In genomic region chr5:168813179-168813968, GRCh38 we compare ENCODE assay signal across 22 cellular contexts.
A peak's percentile ranks its signal among the peaks of the same experiment; 100 is the strongest.
DNase-seq lines count a peak whose midpoint lies in the region; ATAC-seq, FAIRE-seq and TF ChIP-seq lines count a peak whose summit lies in the region.
"Had no signal": no experiment of that assay in that cellular context is flagged by ENCODE, and none has a peak within 500 bp of the region (broad histone marks: within the 10 kb centered on the region; RNA-seq: fewer than 3 reads in every experiment).

No MANE protein-coding gene starts in this region.

- H3F3A ChIP-seq in SK-N-SH (replicated peaks; ENCODE audit: insufficient read depth): no peaks in the 10 kb centered on the region

- peak; percentile 17 for TF ChIP-seq RAD21 in SK-N-SH (IDR thresholded peaks at IDR 0.05; ENCODE audit: low read length)

- intact Hi-C loops in right cardiac atrium (cut with DNase I) (no loop called here), stomach (cut with DNase I; ENCODE audit: low total_unique reads) (no loop called here)

- POLR2A ChIA-PET in SK-N-SH (lab: Yijun Ruan, JAX): interaction anchor here (0.6 to 1.6 kb wide), 17 partner anchors 9 to 483 kb away, joined by 3 to 17 read pairs (median 4); no protein-coding TSS in a partner anchor

- H3K27me3 Mint-ChIP-seq in immature natural killer cell (ENCODE audit: low read depth in 3 of 3): peaks cover 0 to 6% (median 0%) of the 10 kb centered on the region in 3 donors

- H3K27ac Mint-ChIP-seq in immature natural killer cell: no peak overlapping the region
- H3K27ac Mint-ChIP-seq: CD4-positive, alpha-beta memory T cell had no signal

- TF ChIP-seq EP300 in SK-N-SH (IDR thresholded peaks at IDR 0.05; ENCODE audit: borderline replicate concordance in 1 of 2, low read depth in 1 of 2, low read length in 1 of 2) (peak; percentile 43 to 99; a peak in 3 of 4 replicates), stomach (IDR thresholded peaks at IDR 0.05) (no peak)

- CTCF ChIA-PET in SK-N-SH (lab: Yijun Ruan, JAX): interaction anchor here (1.0 to 2.6 kb wide), 9 partner anchors 11 to 42 kb away, joined by 3 to 10 read pairs (median 4); no protein-coding TSS in a partner anchor

- no peak for FAIRE-seq in RCC 7860 (lab: Jason Lieb, UNC)
- FAIRE-seq: A549, GM12878 had no signal

- H3K4me3 Mint-ChIP-seq in immature natural killer cell: no peak overlapping the region
- H3K4me3 Mint-ChIP-seq: CD4-positive, alpha-beta memory T cell had no signal

- peak overlapping the region; percentile 19 to 99; a peak in 3 of 4 replicates for H3K27ac ChIP-seq in SK-N-SH (ENCODE audit: low read depth in 2 of 2, low read length in 1 of 2)
- H3K27ac ChIP-seq in right cardiac atrium (ENCODE audit: low read length): no peak overlapping the region
- H3K27ac ChIP-seq in stomach: no peak overlapping the region
- H3K27ac ChIP-seq: A549, BLaER1 had no signal

- H3K4me2 ChIP-seq in SK-N-SH: no peak overlapping the region
- H3K4me2 ChIP-seq: A549, BLaER1 had no signal

- TF ChIP-seq POLR2A in erythroblast (IDR thresholded peaks at IDR 0.05; ENCODE audit: low read length) (peak; percentile 38), stomach (IDR thresholded peaks at IDR 0.05) (no peak)

- TF ChIP-seq CTCF in SK-N-SH (IDR thresholded peaks at IDR 0.05): no peak
- no peak for TF ChIP-seq CTCF in stomach (IDR thresholded peaks at IDR 0.05)

- H3K9ac ChIP-seq in SK-N-SH: no peak overlapping the region
- H3K9ac ChIP-seq: BLaER1 had no signal

- H2AFZ ChIP-seq in SK-N-SH (ENCODE audit: low read depth): no peak overlapping the region

- H3K9me2 ChIP-seq in SK-N-SH: no peaks in the 10 kb centered on the region

- H3K36me3 ChIP-seq in SK-N-SH (replicated peaks in 1 of 2; ENCODE audit: control insufficient read depth in 1 of 2, insufficient read depth in 2 of 2, low read length in 1 of 2): peaks cover 33 to 93% of the 10 kb centered on the region in 2 experiments
- peaks cover 0 to 15% (median 0%) of the 10 kb centered on the region in 4 donors for H3K36me3 ChIP-seq in stomach
- H3K36me3 ChIP-seq: BLaER1 had no signal

- H3K79me2 ChIP-seq in SK-N-SH (ENCODE audit: insufficient read depth): no peaks in the 10 kb centered on the region

- H3K27me3 ChIP-seq in SK-N-SH (ENCODE audit: insufficient read depth): no peaks in the 10 kb centered on the region
- H3K27me3 ChIP-seq in right cardiac atrium (ENCODE audit: control insufficient read depth, insufficient read depth): no peaks in the 10 kb centered on the region
- no peaks in the 10 kb centered on the region for H3K27me3 ChIP-seq in stomach
- H3K27me3 ChIP-seq: BLaER1 had no signal

- H3K4me1 ChIP-seq in SK-N-SH (ENCODE audit: control insufficient read depth in 1 of 2, insufficient read depth in 2 of 2, low read depth in 1 of 2, low read length in 1 of 2) (peaks cover 0 to 80% of the 10 kb centered on the region in 2 experiments; a peak in 2 of 4 replicates), right cardiac atrium (ENCODE audit: control insufficient read depth, insufficient read depth, low read length) (peaks cover 6% of the 10 kb centered on the region), stomach (no peaks in the 10 kb centered on the region)
- H3K4me1 ChIP-seq: A549 had no signal

- no peaks in the 10 kb centered on the region for H3K36me3 Mint-ChIP-seq in immature natural killer cell
- H3K36me3 Mint-ChIP-seq: CD4-positive, alpha-beta memory T cell had no signal

- no peak overlapping the region for H3K4me3 ChIP-seq in SK-N-SH (ENCODE audit: low read depth in 2 of 2, low read length in 1 of 2)
- H3K4me3 ChIP-seq in right cardiac atrium (ENCODE audit: low read length): no peak overlapping the region
- no peak overlapping the region for H3K4me3 ChIP-seq in stomach
- H3K4me3 ChIP-seq: A549, BLaER1, GM12878 had no signal

- DNase-seq in CMK (ENCODE audit: low read depth) (peak; percentile 17), SK-N-SH (peak; percentile 73), erythroblast (lab: John Stamatoyannopoulos, UW) (peak; percentile 90 to 96), right cardiac atrium (no peak), immature natural killer cell (no peak), stomach (no peak), NCI-H146 (lab: John Stamatoyannopoulos, UW) (no peak), RCC 7860 (ENCODE audit: low spot score) (no peak)
- DNase-seq: CD4-positive, alpha-beta memory T cell; DMS53; EL; GOT3; NCI-H1105; NCI-H1694; NCI-H2081 treated with DMSO at 0.1 percent for 48 hours; NCI-H446 treated with DMSO at 0.1 percent for 48 hours; NCI-H69; SIG-M5 had no signal

- no peaks in the 10 kb centered on the region for H3K9me3 Mint-ChIP-seq in immature natural killer cell
- H3K9me3 Mint-ChIP-seq: CD4-positive, alpha-beta memory T cell had no signal

- WGBS in SK-N-SH (ENCODE audit: low lambda C conversion rate): 42% methylated on average over 4 of the region's 4 CpGs
- WGBS in right cardiac atrium: 35% methylated on average over 4 of the region's 4 CpGs
- 46 to 76% (median 65%) methylated on average over 4 of the region's 4 CpGs for WGBS in stomach, 5 donors

- H4K20me1 ChIP-seq in SK-N-SH (ENCODE audit: insufficient read depth): no peaks in the 10 kb centered on the region
- H4K20me1 ChIP-seq: BLaER1 had no signal

- H3K9me3 ChIP-seq in SK-N-SH (no peaks in the 10 kb centered on the region), right cardiac atrium (ENCODE audit: control insufficient read depth, low read length) (no peaks in the 10 kb centered on the region), stomach (no peaks in the 10 kb centered on the region)
- H3K9me3 ChIP-seq: A549, BLaER1 had no signal

- peak; percentile 79 to 84 for ATAC-seq in right cardiac atrium
- ATAC-seq: A549, GM12878, HCT116 had no signal

- no peaks in the 10 kb centered on the region for H3K4me1 Mint-ChIP-seq in immature natural killer cell
- H3K4me1 Mint-ChIP-seq: CD4-positive, alpha-beta memory T cell had no signal

TF ChIP-seq in SK-N-SH, 30 proteins besides CTCF, POLR2A, EP300 and RAD21:
- peak; percentile 49; the same call in 1 of the 2 replicates for TF ChIP-seq TEAD4 (IDR thresholded peaks at IDR 0.05; ENCODE audit: borderline replicate concordance, insufficient read depth)
- TF ChIP-seq GATA2 (CRISPR knock-in tag; IDR thresholded peaks at IDR 0.05): peak; percentile 97
- no peak for TF ChIP-seq GABPA (IDR thresholded peaks at IDR 0.05; ENCODE audit: low read depth)
- TF ChIP-seq FOXJ3 (CRISPR knock-in tag; IDR thresholded peaks at IDR 0.05): peak; percentile 84
- TF ChIP-seq POLR2AphosphoS5 (IDR thresholded peaks at IDR 0.05; ENCODE audit: low read depth, low read length): peak; percentile 55; the same call in 1 of the 2 replicates
- TF ChIP-seq NRF1 (IDR thresholded peaks at IDR 0.05; ENCODE audit: low read depth, low read length): no peak
- TF ChIP-seq CHD2 (IDR thresholded peaks at IDR 0.05; ENCODE audit: low read length, partially characterized antibody): peak; percentile 90
- TF ChIP-seq ELF1 (IDR thresholded peaks at IDR 0.05): no peak
- no peak for TF ChIP-seq PBX3 (IDR thresholded peaks at IDR 0.05)
- TF ChIP-seq RCOR1 (IDR thresholded peaks at IDR 0.05; ENCODE audit: low read length): peak; percentile 94
- peak; percentile 73 for TF ChIP-seq TCF12 (IDR thresholded peaks at IDR 0.05)
- TF ChIP-seq MXI1 (IDR thresholded peaks at IDR 0.05; ENCODE audit: low read depth, low read length): peak; percentile 92
TF ChIP-seq in SK-N-SH: peak in this region for 8.

Comparison
In these comparisons a context has a peak if more than half of its experiments do, and no peak if none do; other contexts are left out.
1. DNase-seq: peak in CMK (single experiment), SK-N-SH (single experiment) and erythroblast (2 of 2); none in right cardiac atrium (0 of 3), immature natural killer cell (0 of 3), stomach (single experiment), NCI-H146 (single experiment) and RCC 7860 (single experiment).
2. H3K27ac ChIP-seq: peak in SK-N-SH (2 of 2); none in right cardiac atrium (single experiment) and stomach (0 of 5).